ENCODE assay signal across 8 cellular contexts in genomic region chr5:180809403-180810209, GRCh38. TPM values are rescaled to one million over a fixed set of nuclear protein-coding genes. Genes with fewer than 3 reads are reported as not detected.
DNase-seq lines count a peak whose midpoint lies in the region; ATAC-seq and TF ChIP-seq lines count a peak whose summit lies in the region.

No MANE protein-coding gene starts in this region.

- H3K9me3 ChIP-seq in HEK293 (ENCODE audit: control insufficient read depth, insufficient read depth, low read depth, low read length) (no peaks in the 10 kb centered on the region), MM.1S (replicated peaks; ENCODE audit: insufficient read depth, low read length) (no peaks in the 10 kb centered on the region), osteoblast (ENCODE audit: low read depth, low read length) (no peaks in the 10 kb centered on the region), thymus (ENCODE audit: control insufficient read depth) (no peaks in the 10 kb centered on the region)

- H3K79me2 ChIP-seq in MM.1S (ENCODE audit: low read length) = peaks cover 57% of the 10 kb centered on the region
- H3K79me2 ChIP-seq in osteoblast (ENCODE audit: insufficient read depth, low read length) = peaks cover 39% of the 10 kb centered on the region

- peak overlapping the region; percentile 94 for H3K9ac ChIP-seq in MM.1S (ENCODE audit: low read length)

- peak overlapping the region; percentile 96 for H3K27ac ChIP-seq in HEK293 (ENCODE audit: extremely low read depth, low read depth, low read length)
- peak overlapping the region; percentile 99 for H3K27ac ChIP-seq in MM.1S (ENCODE audit: low read length)
- H3K27ac ChIP-seq in osteoblast (ENCODE audit: low read depth, low read length) = peak overlapping the region; percentile 86
- H3K27ac ChIP-seq in thymus (ENCODE audit: low read depth) = peak overlapping the region; percentile 100

- peak; percentile 85 for DNase-seq in GM04504 (ENCODE audit: low read depth)
- DNase-seq in MM.1S = peak; percentile 85
- peak; percentile 48 for DNase-seq in SIG-M5 (lab: John Stamatoyannopoulos, UW)
- peak; percentile 83 to 94 for DNase-seq in activated naive CD4-positive, alpha-beta T cell treated with anti-CD3 and anti-CD28 coated beads, Interleukin-2, amount 50 U/mL, for 72 hours (ENCODE audit: low spot score in 2 of 2)
- DNase-seq in glutamatergic neuron = peak; percentile 94
- peak; percentile 99 for DNase-seq in osteoblast (ENCODE audit: insufficient read length, low spot score, missing footprints)

- H2AFZ ChIP-seq in MM.1S (ENCODE audit: low read length) (peak overlapping the region; percentile 67), osteoblast (ENCODE audit: low read length) (peak overlapping the region; percentile 79)

- H3K36me3 Mint-ChIP-seq in activated naive CD4-positive, alpha-beta T cell treated with anti-CD3 and anti-CD28 coated beads, Interleukin-2, amount 50 U/mL, for 72 hours = peaks cover 42 to 49% of the 10 kb centered on the region in 2 donors
- H3K36me3 Mint-ChIP-seq in glutamatergic neuron (ENCODE audit: unreplicated experiment) = no peaks in the 10 kb centered on the region

- 5% methylated on average over 40 of the region's 40 CpGs for WGBS in thymus

- H3K4me1 ChIP-seq in HEK293 (ENCODE audit: control insufficient read depth, insufficient read depth, low read length) = peaks cover 14% of the 10 kb centered on the region
- peaks cover 48% of the 10 kb centered on the region for H3K4me1 ChIP-seq in MM.1S (ENCODE audit: low read length)
- peaks cover 28% of the 10 kb centered on the region for H3K4me1 ChIP-seq in osteoblast (ENCODE audit: insufficient read depth, low read length)
- H3K4me1 ChIP-seq in thymus (ENCODE audit: control insufficient read depth, insufficient read depth, low read length) = peaks cover 39% of the 10 kb centered on the region

- CTCF ChIA-PET in HEK293 (lab: Yijun Ruan, JAX) = no interaction called here

- H4K20me1 ChIP-seq in MM.1S (ENCODE audit: insufficient read depth, low read length) (no peaks in the 10 kb centered on the region), osteoblast (ENCODE audit: insufficient read depth, low read length) (no peaks in the 10 kb centered on the region)

- peak overlapping the region; percentile 88 for H3K4me3 ChIP-seq in HEK293 (ENCODE audit: low read depth, low read length)
- H3K4me3 ChIP-seq in MM.1S (ENCODE audit: low read length) = peak overlapping the region; percentile 71
- H3K4me3 ChIP-seq in osteoblast (ENCODE audit: insufficient read depth, low read length) = peak overlapping the region; percentile 97
- H3K4me3 ChIP-seq in thymus (ENCODE audit: low read length) = peak overlapping the region; percentile 76

- no peak; the same call in 1 of the 2 replicates for TF ChIP-seq CTCF in HEK293 (tag by site-specific recombination; IDR thresholded peaks at IDR 0.05)
- no peak for TF ChIP-seq CTCF in MM.1S (IDR thresholded peaks at IDR 0.05; ENCODE audit: low read length)
- TF ChIP-seq CTCF in glutamatergic neuron (IDR thresholded peaks at IDR 0.05; ENCODE audit: partially characterized antibody, unreplicated experiment) = no peak
- TF ChIP-seq CTCF in osteoblast (IDR thresholded peaks at IDR 0.05; ENCODE audit: extremely low read depth, low read depth, low read length) = no peak

- no peaks in the 10 kb centered on the region for H3K9me3 Mint-ChIP-seq in activated naive CD4-positive, alpha-beta T cell treated with anti-CD3 and anti-CD28 coated beads, Interleukin-2, amount 50 U/mL, for 72 hours
- peaks cover 13% of the 10 kb centered on the region for H3K9me3 Mint-ChIP-seq in glutamatergic neuron (ENCODE audit: unreplicated experiment)

- H3K4me2 ChIP-seq in MM.1S (ENCODE audit: low read depth, low read length) (peak overlapping the region; percentile 98), osteoblast (ENCODE audit: insufficient read depth, low read length) (peak overlapping the region; percentile 80)

- no peaks in the 10 kb centered on the region for H3K9me2 ChIP-seq in MM.1S (replicated peaks; ENCODE audit: insufficient read depth, low read length)

- H3K36me3 ChIP-seq in HEK293 (ENCODE audit: control insufficient read depth in 2 of 2, insufficient read depth in 1 of 2, low read length in 2 of 2) (peaks cover 0 to 25% of the 10 kb centered on the region in 2 experiments; a peak in 1 of 3 replicates), MM.1S (replicated peaks; ENCODE audit: insufficient read depth, low read length) (no peaks in the 10 kb centered on the region), osteoblast (ENCODE audit: insufficient read depth, low read length) (no peaks in the 10 kb centered on the region), thymus (ENCODE audit: control insufficient read depth, insufficient read depth) (no peaks in the 10 kb centered on the region)

- peaks cover 64% of the 10 kb centered on the region for H3F3A ChIP-seq in MM.1S (ENCODE audit: insufficient read depth, low read length)

- POLR2A ChIA-PET in HEK293 (lab: Yijun Ruan, JAX) = interaction anchor here (0.7 to 1.5 kb wide), 5 partner anchors 9 to 300 kb away, joined by 3 to 14 read pairs (median 4); partner anchors contain the start of gene ZFP62

- H3K27me3 Mint-ChIP-seq in glutamatergic neuron (ENCODE audit: unreplicated experiment) = peaks cover 4% of the 10 kb centered on the region

- H3K27me3 ChIP-seq in MM.1S (replicated peaks; ENCODE audit: insufficient read depth, low read length) (no peaks in the 10 kb centered on the region), osteoblast (ENCODE audit: insufficient read depth, low read length) (no peaks in the 10 kb centered on the region), thymus (ENCODE audit: control insufficient read depth, insufficient read depth) (no peaks in the 10 kb centered on the region)

- H3K27ac Mint-ChIP-seq in activated naive CD4-positive, alpha-beta T cell treated with anti-CD3 and anti-CD28 coated beads, Interleukin-2, amount 50 U/mL, for 72 hours = peak overlapping the region; percentile 93 to 99
- H3K27ac Mint-ChIP-seq in glutamatergic neuron (ENCODE audit: unreplicated experiment) = peak overlapping the region; percentile 92

- peaks cover 57% of the 10 kb centered on the region for H3K4me1 Mint-ChIP-seq in glutamatergic neuron (ENCODE audit: low read depth, unreplicated experiment)

- peak overlapping the region; percentile 94 for H3K4me3 Mint-ChIP-seq in glutamatergic neuron (ENCODE audit: unreplicated experiment)

- peak; percentile 75 to 81 for ATAC-seq in activated naive CD4-positive, alpha-beta T cell treated with anti-CD3 and anti-CD28 coated beads, Interleukin-2, amount 50 U/mL, for 72 hours

TF ChIP-seq in HEK293, 187 proteins besides CTCF, POLR2A, EP300 and RAD21 (continues in another document):
- peak; percentile 19; the same call in 1 of the 2 replicates for TF ChIP-seq KLF7 (tag by site-specific recombination; IDR thresholded peaks at IDR 0.05; ENCODE audit: borderline replicate concordance)
- peak; percentile 38; the same call in 1 of the 2 replicates for TF ChIP-seq ZFHX2 (tag by site-specific recombination; conservative IDR thresholded peaks at IDR 0.05)
- TF ChIP-seq ZBTB8A (tag by site-specific recombination; IDR thresholded peaks at IDR 0.05) = no peak
- peak; percentile 84 for TF ChIP-seq ZNF423 (tag by site-specific recombination; IDR thresholded peaks at IDR 0.05)
- peak; percentile 74 for TF ChIP-seq SP3 (tag by site-specific recombination; IDR thresholded peaks at IDR 0.05)
- TF ChIP-seq KLF1 (tag by site-specific recombination; IDR thresholded peaks at IDR 0.05) = peak; percentile 96
- no peak for TF ChIP-seq ZNF514 (tag by site-specific recombination; IDR thresholded peaks at IDR 0.05)
- TF ChIP-seq ZNF792 (tag by site-specific recombination; IDR thresholded peaks at IDR 0.05) = no peak
- TF ChIP-seq ZNF311 (tag by site-specific recombination; IDR thresholded peaks at IDR 0.05; ENCODE audit: borderline replicate concordance) = no peak
- 0 out of 2 replicates have a peak, but pooled peaks have one; percentile 13 for TF ChIP-seq ZEB2 (tag by site-specific recombination; IDR thresholded peaks at IDR 0.05)
- TF ChIP-seq PRDM10 (tag by site-specific recombination; IDR thresholded peaks at IDR 0.05) = peak; percentile 66
- peak; percentile 75 for TF ChIP-seq KLF8 (tag by site-specific recombination; IDR thresholded peaks at IDR 0.05)
- TF ChIP-seq ZNF549 (tag by site-specific recombination; IDR thresholded peaks at IDR 0.05) = no peak
- TF ChIP-seq BCL11B (tag by site-specific recombination; IDR thresholded peaks at IDR 0.05; ENCODE audit: low read depth) = peak; percentile 74; the same call in 1 of the 2 replicates

RNA-seq across cellular contexts. Expression of gene MGAT1, which starts 7.0 kb away (rescaled TPM):
- total RNA-seq in activated naive CD4-positive, alpha-beta T cell treated with anti-CD3 and anti-CD28 coated beads, Interleukin-2, amount 50 U/mL, for 72 hours = 100 to 1,000 TPM; 130 to 157 TPM
- total RNA-seq in glutamatergic neuron (ENCODE audit: unreplicated experiment) = 45.6 TPM
- 104 and 113 TPM in 2 replicates for total RNA-seq in osteoblast
- polyA plus RNA-seq in thymus = 129 TPM

RNA-seq across cellular contexts. Expression of gene ZFP62, which starts 51.5 kb away (rescaled TPM):
- 10 to 100 TPM; 13.5 to 27.9 TPM for total RNA-seq in activated naive CD4-positive, alpha-beta T cell treated with anti-CD3 and anti-CD28 coated beads, Interleukin-2, amount 50 U/mL, for 72 hours
- total RNA-seq in glutamatergic neuron (ENCODE audit: unreplicated experiment) (27.0 TPM), osteoblast (12.4 and 18.1 TPM in 2 replicates)
- 48.6 TPM for polyA plus RNA-seq in thymus

Comparison
In these comparisons a context has a peak if more than half of its experiments do, and no peak if none do; other contexts are left out.
1. Peak in every context shown above with its lines: DNase-seq, ATAC-seq, H3K4me3 ChIP-seq and H3K27ac ChIP-seq.
2. DNase-seq: peak in every context shown above with its lines; median percentile 99 in osteoblast; 94 in glutamatergic neuron; 88 in activated naive CD4-positive, alpha-beta T cell treated with anti-CD3 and anti-CD28 coated beads, Interleukin-2, amount 50 U/mL, for 72 hours; 85 in GM04504; 85 in MM.1S; 48 in SIG-M5.